In the genomic region with DNA sequence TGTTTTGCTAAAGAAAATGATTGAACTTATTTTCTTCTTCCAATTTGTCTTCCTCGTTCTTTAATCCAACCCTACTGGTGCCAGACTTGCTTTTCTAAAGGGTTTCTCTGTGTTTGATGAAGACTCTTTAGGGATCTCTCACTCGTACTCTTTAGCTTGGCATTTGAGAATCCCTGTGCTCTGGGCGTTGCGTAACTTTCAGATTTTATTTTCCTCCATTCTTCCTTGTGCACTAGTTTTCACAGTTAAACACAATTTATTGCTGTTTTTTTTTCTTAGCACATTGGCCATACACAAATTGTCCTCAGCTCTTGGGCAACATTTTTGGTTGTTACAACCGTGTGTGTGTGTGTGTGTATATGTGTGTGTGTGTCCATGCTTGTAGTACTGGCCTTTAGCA, we compare ENCODE assay signal across 12 cellular contexts.
DNase-seq lines count a peak whose midpoint lies in the region; TF ChIP-seq lines count a peak whose summit lies in the region.
"Had no signal": no experiment of that assay in that cellular context is flagged by ENCODE, and none has a peak within 500 bp of the region (broad histone marks: within the 10 kb centered on the region; RNA-seq: fewer than 3 reads in every experiment).

No MANE protein-coding gene starts in this region.

- peaks cover 0 to 2% of the 10 kb centered on the region in 2 experiments; a peak in 1 of 5 replicates for H3K9me3 Mint-ChIP-seq in H9
- H3K9me3 Mint-ChIP-seq: CD8-positive, alpha-beta T cell had no signal

- H3K23me2 ChIP-seq in H9 (ENCODE audit: insufficient read length, low read depth, low read length, poor library complexity, severe bottlenecking): no peaks in the 10 kb centered on the region

- no peak overlapping the region for H4K91ac ChIP-seq in H9 (ENCODE audit: insufficient read length, low read depth, low read length)

- H3K14ac ChIP-seq in H9 (ENCODE audit: insufficient read depth, low read length): no peak overlapping the region

- H3K27me3 ChIP-seq in H9 (ENCODE audit: insufficient read depth, low read length): no peaks in the 10 kb centered on the region
- no peaks in the 10 kb centered on the region for H3K27me3 ChIP-seq in mesendoderm (ENCODE audit: insufficient read depth, low read length, poor library complexity)
- H3K27me3 ChIP-seq: BLaER1 treated with 17β-estradiol and CSF1 and Interleukin-3, amounts not matched to agents 10 nM and 100 nM had no signal

- H3K79me1 ChIP-seq in H9 (ENCODE audit: insufficient read depth, low read depth, low read length, poor library complexity, severe bottlenecking) (no peaks in the 10 kb centered on the region), mesendoderm (ENCODE audit: low read length) (no peaks in the 10 kb centered on the region)

- H3K4me3 ChIP-seq in SK-N-MC: peak overlapping the region; percentile 44
- no peak overlapping the region for H3K4me3 ChIP-seq in mesendoderm (ENCODE audit: low read length)
- H3K4me3 ChIP-seq: BLaER1 treated with 17β-estradiol and CSF1 and Interleukin-3, amounts not matched to agents 10 nM and 100 nM had no signal

- peaks cover 0 to 3% (median 2%) of the 10 kb centered on the region in 3 experiments; a peak in 1 of 7 replicates for H3K36me3 Mint-ChIP-seq in H9 (ENCODE audit: insufficient read depth in 1 of 3, low read depth in 3 of 3)
- H3K36me3 Mint-ChIP-seq: CD8-positive, alpha-beta T cell had no signal

- no peaks in the 10 kb centered on the region for H3K4me1 Mint-ChIP-seq in H9
- H3K4me1 Mint-ChIP-seq: B cell had no signal

- H3K56ac ChIP-seq in H9 (ENCODE audit: insufficient read length, low read depth, low read length) (no peak overlapping the region), mesendoderm (ENCODE audit: low read length) (no peak overlapping the region)

- H3K9me3 ChIP-seq in H9 (ENCODE audit: control insufficient read depth, low read depth, low read length) (no peaks in the 10 kb centered on the region), SK-N-MC (ENCODE audit: low read depth, low read length) (no peaks in the 10 kb centered on the region)
- H3K9me3 ChIP-seq: BLaER1 treated with 17β-estradiol and CSF1 and Interleukin-3, amounts not matched to agents 10 nM and 100 nM had no signal

- H3K79me2 ChIP-seq in H9 (ENCODE audit: insufficient read depth, low read length): no peaks in the 10 kb centered on the region
- no peaks in the 10 kb centered on the region for H3K79me2 ChIP-seq in mesendoderm (ENCODE audit: control insufficient read depth, insufficient read depth, low read length)

- H2BK15ac ChIP-seq in H9 (ENCODE audit: low read depth, low read length) (0 out of 2 replicates have a peak overlapping the region, but pooled peaks have one; percentile 68), mesendoderm (replicated peaks; ENCODE audit: low read depth) (no peak overlapping the region)

- no peak overlapping the region for H2BK5ac ChIP-seq in H9 (ENCODE audit: insufficient read length, low read length)
- no peak overlapping the region for H2BK5ac ChIP-seq in mesendoderm (ENCODE audit: low read length)

- no peak overlapping the region for H4K5ac ChIP-seq in H9 (ENCODE audit: insufficient read length, low read depth, low read length)
- H4K5ac ChIP-seq in mesendoderm (ENCODE audit: low read length): no peak overlapping the region

- no peak overlapping the region; a peak in 1 of 7 replicates for H3K27ac Mint-ChIP-seq in H9
- H3K27ac Mint-ChIP-seq: B cell; CD8-positive, alpha-beta T cell had no signal

- H2BK20ac ChIP-seq in H9 (ENCODE audit: low read depth, low read length, poor library complexity, severe bottlenecking): no peak overlapping the region

- H3K27ac ChIP-seq in H9 (ENCODE audit: insufficient read length, low read depth, low read length) (no peak overlapping the region), SK-N-MC (peak overlapping the region; percentile 63), mesendoderm (ENCODE audit: low read depth, low read length) (no peak overlapping the region), temporal lobe (ENCODE audit: low read depth, low read length) (peak overlapping the region; percentile 20)
- H3K27ac ChIP-seq: BLaER1 treated with 17β-estradiol and CSF1 and Interleukin-3, amounts not matched to agents 10 nM and 100 nM had no signal

- no peak overlapping the region for H2BK12ac ChIP-seq in H9 (ENCODE audit: insufficient read length, low read depth, low read length)

- no peaks in the 10 kb centered on the region for H3K27me3 Mint-ChIP-seq in H9 (ENCODE audit: low read depth)

- no peak overlapping the region for H3T11ph ChIP-seq in H9 (ENCODE audit: low read length)

- H3K4me1 ChIP-seq in H9 (ENCODE audit: insufficient read depth, low read length) (no peaks in the 10 kb centered on the region; the same call in 1 of the 2 replicates), mesendoderm (ENCODE audit: control insufficient read depth, low read depth, low read length) (no peaks in the 10 kb centered on the region)
- H3K4me1 ChIP-seq: BLaER1 treated with 17β-estradiol and CSF1 and Interleukin-3, amounts not matched to agents 10 nM and 100 nM had no signal

- TF ChIP-seq CTCF in H9 (conservative IDR thresholded peaks at IDR 0.05): no peak

- H4K8ac ChIP-seq in H9 (replicated peaks; ENCODE audit: insufficient read length, low read depth, low read length): no peak overlapping the region
- H4K8ac ChIP-seq in mesendoderm (ENCODE audit: low read depth, low read length): no peak overlapping the region

- H3K36me3 ChIP-seq in SK-N-MC (ENCODE audit: insufficient read depth, low read length) (no peaks in the 10 kb centered on the region), mesendoderm (ENCODE audit: control insufficient read depth, insufficient read depth, low read length) (no peaks in the 10 kb centered on the region)
- H3K36me3 ChIP-seq: BLaER1 treated with 17β-estradiol and CSF1 and Interleukin-3, amounts not matched to agents 10 nM and 100 nM had no signal

- no peak overlapping the region for H3K4ac ChIP-seq in H9 (ENCODE audit: low read depth, low read length)
- H3K4ac ChIP-seq in mesendoderm (ENCODE audit: low read depth, low read length): peak overlapping the region; percentile 36

- H2BK120ac ChIP-seq in H9 (ENCODE audit: low read depth, low read length, poor library complexity, severe bottlenecking) (no peak overlapping the region), mesendoderm (ENCODE audit: low read depth, low read length) (no peak overlapping the region)

- H3K23ac ChIP-seq in H9 (ENCODE audit: insufficient read length, low read depth, low read length) (no peak overlapping the region), mesendoderm (ENCODE audit: low read length) (no peak overlapping the region)

- no peak for DNase-seq in H9
- no peak for DNase-seq in SK-N-MC (ENCODE audit: low read depth, low spot score)
- DNase-seq in mesendoderm: no peak
- no peak for DNase-seq in stimulated activated CD4-positive, alpha-beta T cell treated with anti-CD3 and anti-CD28 coated beads, Interleukin-4, amount 100 ng/mL, for 1 hour
- no peak for DNase-seq in T1000 (lab: John Stamatoyannopoulos, UW)
- no peak for DNase-seq in NCI-H82 treated with DMSO at 0.1 percent for 48 hours (lab: John Stamatoyannopoulos, UW; ENCODE audit: unreplicated experiment)
- DNase-seq: Calu3; CD8-positive, alpha-beta T cell; HCEC 1CT had no signal

- H3K9ac ChIP-seq in H9 (ENCODE audit: extremely low read depth, insufficient read length, low read length) (no peak overlapping the region), SK-N-MC (ENCODE audit: insufficient read length) (peak overlapping the region; percentile 11), mesendoderm (ENCODE audit: low read length) (no peak overlapping the region)
- H3K9ac ChIP-seq: BLaER1 treated with 17β-estradiol and CSF1 and Interleukin-3, amounts not matched to agents 10 nM and 100 nM had no signal

- no peaks in the 10 kb centered on the region for H4K20me1 ChIP-seq in H9 (ENCODE audit: control insufficient read depth, insufficient read depth, insufficient read length)
- H4K20me1 ChIP-seq: BLaER1 treated with 17β-estradiol and CSF1 and Interleukin-3, amounts not matched to agents 10 nM and 100 nM had no signal

- no peak overlapping the region for H2AFZ ChIP-seq in H9 (ENCODE audit: low read length)

- H3K4me2 ChIP-seq in H9 (ENCODE audit: insufficient read depth, insufficient read length, low read length): no peak overlapping the region
- H3K4me2 ChIP-seq in mesendoderm (ENCODE audit: low read length): no peak overlapping the region
- H3K4me2 ChIP-seq: BLaER1 treated with 17β-estradiol and CSF1 and Interleukin-3, amounts not matched to agents 10 nM and 100 nM had no signal

- no peak overlapping the region for H3K4me3 Mint-ChIP-seq in H9
- H3K4me3 Mint-ChIP-seq: B cell; CD8-positive, alpha-beta T cell had no signal

- H3K18ac ChIP-seq in H9 (ENCODE audit: insufficient read length, low read depth, low read length) (no peak overlapping the region), mesendoderm (ENCODE audit: low read length) (no peak overlapping the region)

- no peak overlapping the region for H2AK5ac ChIP-seq in H9 (ENCODE audit: insufficient read length, low read length)
- no peak overlapping the region for H2AK5ac ChIP-seq in mesendoderm (ENCODE audit: low read length)

- no CpG with 5 or more reads among the region's 5 CpGs for WGBS in H9 (ENCODE audit: extremely low coverage, insufficient read length, low lambda C conversion rate)
- no CpG with 5 or more reads among the region's 5 CpGs for WGBS in mesendoderm (ENCODE audit: extremely low coverage, insufficient coverage, low lambda C conversion rate)

Comparison
In these comparisons a context has a peak if more than half of its experiments do, and no peak if none do; other contexts are left out.
1. H3K27ac ChIP-seq: peak in SK-N-MC (single experiment) and temporal lobe (single experiment); none in H9 (single experiment) and mesendoderm (single experiment).